In genomic region chr12:12685305-12685704, GRCh38 we compare ENCODE assay signal across 12 cellular contexts. TPM values are rescaled to one million over a fixed set of nuclear protein-coding genes. Genes with fewer than 3 reads are reported as not detected.
DNase-seq lines count a peak whose midpoint lies in the region; ATAC-seq and TF ChIP-seq lines count a peak whose summit lies in the region.
"Had no signal": no experiment of that assay in that cellular context is flagged by ENCODE, and none has a peak within 500 bp of the region (broad histone marks: within the 10 kb centered on the region; RNA-seq: fewer than 3 reads in every experiment).

No MANE protein-coding gene starts in this region.

- H3K27ac Mint-ChIP-seq in endodermal cell = no peak overlapping the region
- H3K27ac Mint-ChIP-seq in activated naive CD4-positive, alpha-beta T cell treated with anti-CD3 and anti-CD28 coated beads for 36 hours = no peak overlapping the region
- H3K27ac Mint-ChIP-seq in activated naive CD4-positive, alpha-beta T cell treated with anti-CD3 and anti-CD28 coated beads, Interleukin-2, amount 50 U/mL, for 72 hours = no peak overlapping the region

- H3K27ac ChIP-seq in endodermal cell (ENCODE audit: low read depth, low read length) = peak overlapping the region; percentile 82
- H3K27ac ChIP-seq: A549, neutrophil had no signal

- H3K4me1 ChIP-seq in endodermal cell (ENCODE audit: control insufficient read depth, insufficient read depth, low read length) = peaks cover 5% of the 10 kb centered on the region
- H3K4me1 ChIP-seq: A549 had no signal

- peaks cover 32% of the 10 kb centered on the region for H3K27me3 Mint-ChIP-seq in endodermal cell (ENCODE audit: insufficient read depth)
- no peaks in the 10 kb centered on the region for H3K27me3 Mint-ChIP-seq in activated naive CD4-positive, alpha-beta T cell treated with anti-CD3 and anti-CD28 coated beads for 36 hours (ENCODE audit: low read depth)

- CTCF ChIA-PET in activated naive CD4-positive, alpha-beta T cell treated with anti-CD3 and anti-CD28 coated beads for 36 hours (lab: Charles Lee) = no interaction called here

- TF ChIP-seq CTCF in endodermal cell (conservative IDR thresholded peaks at IDR 0.05) (no peak), GM20000 (IDR thresholded peaks at IDR 0.05; ENCODE audit: extremely low read depth, missing control alignments) (no peak)

- H3K9me3 Mint-ChIP-seq in endodermal cell = no peaks in the 10 kb centered on the region
- H3K9me3 Mint-ChIP-seq in activated naive CD4-positive, alpha-beta T cell treated with anti-CD3 and anti-CD28 coated beads for 36 hours = no peaks in the 10 kb centered on the region
- no peaks in the 10 kb centered on the region for H3K9me3 Mint-ChIP-seq in activated naive CD4-positive, alpha-beta T cell treated with anti-CD3 and anti-CD28 coated beads, Interleukin-2, amount 50 U/mL, for 72 hours

- H3K36me3 Mint-ChIP-seq in endodermal cell (ENCODE audit: low read depth) = no peaks in the 10 kb centered on the region
- H3K36me3 Mint-ChIP-seq in activated naive CD4-positive, alpha-beta T cell treated with anti-CD3 and anti-CD28 coated beads for 36 hours (ENCODE audit: low read depth) = peaks cover 11% of the 10 kb centered on the region
- peaks cover 0 to 20% of the 10 kb centered on the region in 2 donors for H3K36me3 Mint-ChIP-seq in activated naive CD4-positive, alpha-beta T cell treated with anti-CD3 and anti-CD28 coated beads, Interleukin-2, amount 50 U/mL, for 72 hours

- no peaks in the 10 kb centered on the region for H3K9me3 ChIP-seq in endodermal cell (ENCODE audit: control insufficient read depth, low read length)
- H3K9me3 ChIP-seq: A549, neutrophil, SK-N-SH had no signal

- intact Hi-C loops in activated naive CD4-positive, alpha-beta T cell treated with anti-CD3 and anti-CD28 coated beads for 36 hours (cut with micrococcal nuclease) = no loop called here

- peaks cover 24% of the 10 kb centered on the region for H3K4me1 Mint-ChIP-seq in endodermal cell
- H3K4me1 Mint-ChIP-seq in activated naive CD4-positive, alpha-beta T cell treated with anti-CD3 and anti-CD28 coated beads for 36 hours (ENCODE audit: low read depth) = peaks cover 14% of the 10 kb centered on the region

- H3K4me3 ChIP-seq in endodermal cell (ENCODE audit: low read length) = no peak overlapping the region
- H3K4me3 ChIP-seq: A549, K562 had no signal

- DNase-seq in NCI-H187 treated with DMSO at 0.1 percent for 48 hours (lab: John Stamatoyannopoulos, UW) (peak; percentile 17), NCI-H187 (lab: John Stamatoyannopoulos, UW) (no peak), NCI-H2227 treated with DMSO at 0.1 percent for 48 hours (lab: John Stamatoyannopoulos, UW) (peak; percentile 81), endodermal cell (peak; percentile 61), pons (ENCODE audit: low spot score) (peak; percentile 38), GM20000 (ENCODE audit: low spot score) (no peak)
- DNase-seq in activated naive CD4-positive, alpha-beta T cell treated with anti-CD3 and anti-CD28 coated beads for 36 hours = no peak
- DNase-seq in activated naive CD4-positive, alpha-beta T cell treated with anti-CD3 and anti-CD28 coated beads, Interleukin-2, amount 50 U/mL, for 72 hours (ENCODE audit: low spot score in 2 of 2) = no peak
- DNase-seq: SK-N-SH had no signal

- no peaks in the 10 kb centered on the region for H3K27me3 ChIP-seq in endodermal cell (ENCODE audit: control insufficient read depth, insufficient read depth, low read length, poor library complexity, severe bottlenecking)
- H3K27me3 ChIP-seq: neutrophil had no signal

- WGBS in endodermal cell (ENCODE audit: insufficient coverage in 1 of 2, insufficient read length in 1 of 2), 2 experiments = 52 to 62% methylated on average over 2 to 4 of the region's 4 CpGs

- no peaks in the 10 kb centered on the region for H3K36me3 ChIP-seq in endodermal cell (ENCODE audit: control insufficient read depth, insufficient read depth, low read length)
- H3K36me3 ChIP-seq: neutrophil had no signal

- ATAC-seq in activated naive CD4-positive, alpha-beta T cell treated with anti-CD3 and anti-CD28 coated beads, Interleukin-2, amount 50 U/mL, for 72 hours = no peak

- H3K4me3 Mint-ChIP-seq in endodermal cell = no peak overlapping the region
- no peak overlapping the region for H3K4me3 Mint-ChIP-seq in activated naive CD4-positive, alpha-beta T cell treated with anti-CD3 and anti-CD28 coated beads for 36 hours

- no peak overlapping the region for H3K9ac ChIP-seq in endodermal cell (ENCODE audit: extremely low read depth, low read length, poor library complexity, severe bottlenecking)
- H3K9ac ChIP-seq: SK-N-SH had no signal

RNA-seq across cellular contexts. Expression of gene GPR19, which starts 10.7 kb away (rescaled TPM):
- total RNA-seq in endodermal cell = 1 to 10 TPM; 5.4 to 7.2 TPM
- polyA plus RNA-seq in endodermal cell (2013, experiment 1 of 2) = 15.4 TPM
- polyA plus RNA-seq in endodermal cell (2013, experiment 2 of 2) = 11.8 TPM
- 10 to 100 TPM; 17.1 to 18.5 TPM for total RNA-seq in activated naive CD4-positive, alpha-beta T cell treated with anti-CD3 and anti-CD28 coated beads for 36 hours
- 10 to 100 TPM; 24.8 to 27.5 TPM for total RNA-seq in activated naive CD4-positive, alpha-beta T cell treated with anti-CD3 and anti-CD28 coated beads, Interleukin-2, amount 50 U/mL, for 72 hours

RNA-seq across cellular contexts. Expression of gene CDKN1B, which starts 31.9 kb away (rescaled TPM):
- total RNA-seq in endodermal cell = 10 to 100 TPM; 40.1 to 63.9 TPM
- 52.2 TPM for polyA plus RNA-seq in endodermal cell (2013, experiment 1 of 2)
- 53.2 TPM for polyA plus RNA-seq in endodermal cell (2013, experiment 2 of 2)
- total RNA-seq in activated naive CD4-positive, alpha-beta T cell treated with anti-CD3 and anti-CD28 coated beads for 36 hours = 10 to 100 TPM; 35.9 to 39.1 TPM
- 10 to 100 TPM; 39.7 to 46.6 TPM for total RNA-seq in activated naive CD4-positive, alpha-beta T cell treated with anti-CD3 and anti-CD28 coated beads, Interleukin-2, amount 50 U/mL, for 72 hours

Comparison
In these comparisons a context has a peak if more than half of its experiments do, and no peak if none do; other contexts are left out.
1. DNase-seq: peak in NCI-H187 treated with DMSO at 0.1 percent for 48 hours (single experiment), NCI-H2227 treated with DMSO at 0.1 percent for 48 hours (single experiment), endodermal cell (single experiment) and pons (single experiment); none in NCI-H187 (0 of 2), activated naive CD4-positive, alpha-beta T cell treated with anti-CD3 and anti-CD28 coated beads for 36 hours (single experiment), activated naive CD4-positive, alpha-beta T cell treated with anti-CD3 and anti-CD28 coated beads, Interleukin-2, amount 50 U/mL, for 72 hours (0 of 2) and GM20000 (single experiment).